ENCODE assay signal across 8 cellular contexts in genomic region chr2:11746807-11747459, GRCh38. TPM values are rescaled to one million over a fixed set of nuclear protein-coding genes. Genes with fewer than 3 reads are reported as not detected.
DNase-seq lines count a peak whose midpoint lies in the region; TF ChIP-seq lines count a peak whose summit lies in the region.

No MANE protein-coding gene starts in this region.

- peaks cover 58% of the 10 kb centered on the region for H3K79me2 ChIP-seq in Loucy (ENCODE audit: insufficient read depth, low read length)

- no peaks in the 10 kb centered on the region for H3F3A ChIP-seq in Loucy (ENCODE audit: low read depth)

- H3K4me1 ChIP-seq in Loucy (ENCODE audit: insufficient read depth, low read length, poor library complexity, severe bottlenecking) (peaks cover 68% of the 10 kb centered on the region), left ventricle myocardium inferior (peaks cover 82% of the 10 kb centered on the region), prostate gland (replicated peaks) (no peaks in the 10 kb centered on the region)

- under 1% methylated on average over 27 of the region's 42 CpGs for WGBS in prostate gland

- H3K36me3 ChIP-seq in Loucy (ENCODE audit: insufficient read depth, low read length) (no peaks in the 10 kb centered on the region), left ventricle myocardium inferior (no peaks in the 10 kb centered on the region), prostate gland (no peaks in the 10 kb centered on the region)

- peak overlapping the region; percentile 88 for H3K9ac ChIP-seq in Loucy (ENCODE audit: low read depth, low read length, poor library complexity, severe bottlenecking)

- no peak for TF ChIP-seq POLR2A in prostate gland (IDR thresholded peaks at IDR 0.05)

- H3K27ac ChIP-seq in left ventricle myocardium inferior (replicated peaks) (peak overlapping the region; percentile 93), prostate gland (peak overlapping the region; percentile 77 to 82)

- no peaks in the 10 kb centered on the region for H3K9me2 ChIP-seq in Loucy (replicated peaks; ENCODE audit: low read depth, low read length)

- no peaks in the 10 kb centered on the region for H3K27me3 ChIP-seq in Loucy (ENCODE audit: insufficient read depth, low read length, poor library complexity, severe bottlenecking)
- no peaks in the 10 kb centered on the region for H3K27me3 ChIP-seq in left ventricle myocardium inferior (ENCODE audit: low read depth)
- H3K27me3 ChIP-seq in prostate gland (replicated peaks; ENCODE audit: insufficient read depth) = no peaks in the 10 kb centered on the region

- TF ChIP-seq CTCF in Loucy (conservative IDR thresholded peaks at IDR 0.05; ENCODE audit: low read length) (no peak), left ventricle myocardium inferior (IDR thresholded peaks at IDR 0.05; ENCODE audit: borderline replicate concordance) (no peak), prostate gland (IDR thresholded peaks at IDR 0.05) (no peak)

- peak overlapping the region; percentile 92 for H3K4me3 Mint-ChIP-seq in activated T-cell treated with anti-CD3 and anti-CD28 coated beads, Interleukin-2, amount 50 U/mL, for 24 hours
- H3K4me3 Mint-ChIP-seq in activated T-helper 1 cell treated with anti-CD3 and anti-CD28 coated beads, Interleukin-12 subunit alpha, Interleukin-12 subunit beta, Interleukin-2, Interleukin-4 antibody, amounts not matched to agents 30 ng/mL and 10 ng/mL and 1 ng/mL, durations not matched to agents 14 hours and 24 hours and 36 hours = peak overlapping the region; percentile 93

- H3K9me3 Mint-ChIP-seq in activated T-cell treated with anti-CD3 and anti-CD28 coated beads, Interleukin-2, amount 50 U/mL, for 24 hours = no peaks in the 10 kb centered on the region
- no peaks in the 10 kb centered on the region for H3K9me3 Mint-ChIP-seq in activated T-helper 1 cell treated with anti-CD3 and anti-CD28 coated beads, Interleukin-12 subunit alpha, Interleukin-12 subunit beta, Interleukin-2, Interleukin-4 antibody, amounts not matched to agents 30 ng/mL and 10 ng/mL and 1 ng/mL, durations not matched to agents 14 hours and 24 hours and 36 hours

- peak overlapping the region; percentile 96 for H3K4me2 ChIP-seq in Loucy (ENCODE audit: low read depth, low read length, poor library complexity, severe bottlenecking)

- H2AFZ ChIP-seq in Loucy (ENCODE audit: low read length) = peak overlapping the region; percentile 48; the same call in 1 of the 2 replicates

- peak overlapping the region; percentile 93 for H3K27ac Mint-ChIP-seq in activated T-cell treated with anti-CD3 and anti-CD28 coated beads, Interleukin-2, amount 50 U/mL, for 24 hours
- H3K27ac Mint-ChIP-seq in activated T-helper 1 cell treated with anti-CD3 and anti-CD28 coated beads, Interleukin-12 subunit alpha, Interleukin-12 subunit beta, Interleukin-2, Interleukin-4 antibody, amounts not matched to agents 30 ng/mL and 10 ng/mL and 1 ng/mL, durations not matched to agents 14 hours and 24 hours and 36 hours = peak overlapping the region; percentile 90

- H3K9me3 ChIP-seq in Loucy (ENCODE audit: insufficient read depth, low read depth, low read length) (no peaks in the 10 kb centered on the region), left ventricle myocardium inferior (replicated peaks) (no peaks in the 10 kb centered on the region), prostate gland (no peaks in the 10 kb centered on the region)

- DNase-seq in activated T-cell treated with anti-CD3 and anti-CD28 coated beads, Interleukin-2, amount 50 U/mL, for 24 hours = no peak
- DNase-seq in activated T-cell treated with anti-CD3 and anti-CD28 coated beads for 4 hours = no peak
- DNase-seq in activated T-helper 1 cell treated with anti-CD3 and anti-CD28 coated beads, Interleukin-12 subunit alpha, Interleukin-12 subunit beta, Interleukin-2, Interleukin-4 antibody, amounts not matched to agents 30 ng/mL and 10 ng/mL and 1 ng/mL, durations not matched to agents 14 hours and 24 hours and 36 hours (ENCODE audit: low spot score) = no peak
- peak; percentile 31 for DNase-seq in left ventricle myocardium inferior
- DNase-seq in prostate gland (ENCODE audit: low spot score) = peak; percentile 31
- no peak for DNase-seq in MV-4-11 (lab: John Stamatoyannopoulos, UW)
- no peak for DNase-seq in SKM-1 (lab: John Stamatoyannopoulos, UW; ENCODE audit: unreplicated experiment)

- peak overlapping the region; percentile 91 for H3K4me3 ChIP-seq in Loucy (ENCODE audit: low read length, poor library complexity, severe bottlenecking)
- H3K4me3 ChIP-seq in left ventricle myocardium inferior = peak overlapping the region; percentile 93
- peak overlapping the region; percentile 67 to 68 for H3K4me3 ChIP-seq in prostate gland

- H4K20me1 ChIP-seq in Loucy (ENCODE audit: insufficient read depth, low read length, poor library complexity, severe bottlenecking) = peaks cover 19% of the 10 kb centered on the region

- peaks cover 17% of the 10 kb centered on the region for H3K36me3 Mint-ChIP-seq in activated T-cell treated with anti-CD3 and anti-CD28 coated beads, Interleukin-2, amount 50 U/mL, for 24 hours (ENCODE audit: low read depth)
- peaks cover 7% of the 10 kb centered on the region for H3K36me3 Mint-ChIP-seq in activated T-helper 1 cell treated with anti-CD3 and anti-CD28 coated beads, Interleukin-12 subunit alpha, Interleukin-12 subunit beta, Interleukin-2, Interleukin-4 antibody, amounts not matched to agents 30 ng/mL and 10 ng/mL and 1 ng/mL, durations not matched to agents 14 hours and 24 hours and 36 hours (ENCODE audit: low read depth)

- peaks cover 86% of the 10 kb centered on the region for H3K4me1 Mint-ChIP-seq in activated T-cell treated with anti-CD3 and anti-CD28 coated beads, Interleukin-2, amount 50 U/mL, for 24 hours (ENCODE audit: low read depth)
- H3K4me1 Mint-ChIP-seq in activated T-helper 1 cell treated with anti-CD3 and anti-CD28 coated beads, Interleukin-12 subunit alpha, Interleukin-12 subunit beta, Interleukin-2, Interleukin-4 antibody, amounts not matched to agents 30 ng/mL and 10 ng/mL and 1 ng/mL, durations not matched to agents 14 hours and 24 hours and 36 hours (ENCODE audit: low read depth) = peaks cover 83% of the 10 kb centered on the region

- H3K27me3 Mint-ChIP-seq in activated T-cell treated with anti-CD3 and anti-CD28 coated beads, Interleukin-2, amount 50 U/mL, for 24 hours = no peaks in the 10 kb centered on the region
- H3K27me3 Mint-ChIP-seq in activated T-helper 1 cell treated with anti-CD3 and anti-CD28 coated beads, Interleukin-12 subunit alpha, Interleukin-12 subunit beta, Interleukin-2, Interleukin-4 antibody, amounts not matched to agents 30 ng/mL and 10 ng/mL and 1 ng/mL, durations not matched to agents 14 hours and 24 hours and 36 hours (ENCODE audit: insufficient read depth) = no peaks in the 10 kb centered on the region

- intact Hi-C loops in activated T-helper 1 cell treated with anti-CD3 and anti-CD28 coated beads, Interleukin-12 subunit alpha, Interleukin-12 subunit beta, Interleukin-2, Interleukin-4 antibody, amounts not matched to agents 30 ng/mL and 10 ng/mL and 1 ng/mL, durations not matched to agents 14 hours and 24 hours and 36 hours (cut with micrococcal nuclease) = loop anchor here (1.0 to 10.0 kb wide), 6 partner anchors 7 to 970 kb away; partner anchors contain the start of genes SLC66A3 and TRIB2
- intact Hi-C loops in left ventricle myocardium inferior (cut with micrococcal nuclease) (loop anchor here (10.0 kb wide), 1 partner anchor 52 kb away; no protein-coding TSS in a partner anchor), prostate gland (cut with DNase I) (loop anchor here (5.0 kb wide), 1 partner anchor 50 kb away; no protein-coding TSS in a partner anchor)

RNA-seq across cellular contexts. Expression of gene LPIN1, which starts 0.5 kb away (rescaled TPM):
- 46.0 and 49.5 TPM in 2 replicates for total RNA-seq in activated T-helper 1 cell treated with anti-CD3 and anti-CD28 coated beads, Interleukin-12 subunit alpha, Interleukin-12 subunit beta, Interleukin-2, Interleukin-4 antibody, amounts not matched to agents 30 ng/mL and 10 ng/mL and 1 ng/mL, durations not matched to agents 14 hours and 24 hours and 36 hours
- total RNA-seq in left ventricle myocardium inferior = 43.0 TPM
- total RNA-seq in prostate gland = 10 to 100 TPM; 18.2 to 57.1 TPM

Comparison
In these comparisons a context has a peak if more than half of its experiments do, and no peak if none do; other contexts are left out.
1. DNase-seq: peak in left ventricle myocardium inferior (single experiment) and prostate gland (single experiment); none in activated T-cell treated with anti-CD3 and anti-CD28 coated beads, Interleukin-2, amount 50 U/mL, for 24 hours (single experiment), activated T-cell treated with anti-CD3 and anti-CD28 coated beads for 4 hours (single experiment), activated T-helper 1 cell treated with anti-CD3 and anti-CD28 coated beads, Interleukin-12 subunit alpha, Interleukin-12 subunit beta, Interleukin-2, Interleukin-4 antibody, amounts not matched to agents 30 ng/mL and 10 ng/mL and 1 ng/mL, durations not matched to agents 14 hours and 24 hours and 36 hours (single experiment), MV-4-11 (single experiment) and SKM-1 (single experiment).
2. Peak in every context shown above with its lines, with median percentiles within 50 percentile points of each other: H3K4me3 ChIP-seq.